In genomic region chr1:207868252-207868768, GRCh38 we compare ENCODE assay signal across 1 cellular context.
TF ChIP-seq lines count a peak whose summit lies in the region.

No MANE protein-coding gene starts in this region.

TF ChIP-seq in IMR-90, 13 proteins besides CTCF, POLR2A, EP300 and RAD21 (continued from another document):
- no peak for TF ChIP-seq SMC3 (IDR thresholded peaks at IDR 0.05; ENCODE audit: low read depth, low read length)
- no peak for TF ChIP-seq MXI1 (IDR thresholded peaks at IDR 0.05; ENCODE audit: borderline replicate concordance, low read depth, low read length)
- TF ChIP-seq RFX5 (IDR thresholded peaks at IDR 0.05; ENCODE audit: low read depth, low read length) = no peak
- no peak for TF ChIP-seq BHLHE40 (IDR thresholded peaks at IDR 0.05; ENCODE audit: low read depth, low read length)
